Comparison of ENCODE assay signal across 1 cellular context in the genomic region with DNA sequence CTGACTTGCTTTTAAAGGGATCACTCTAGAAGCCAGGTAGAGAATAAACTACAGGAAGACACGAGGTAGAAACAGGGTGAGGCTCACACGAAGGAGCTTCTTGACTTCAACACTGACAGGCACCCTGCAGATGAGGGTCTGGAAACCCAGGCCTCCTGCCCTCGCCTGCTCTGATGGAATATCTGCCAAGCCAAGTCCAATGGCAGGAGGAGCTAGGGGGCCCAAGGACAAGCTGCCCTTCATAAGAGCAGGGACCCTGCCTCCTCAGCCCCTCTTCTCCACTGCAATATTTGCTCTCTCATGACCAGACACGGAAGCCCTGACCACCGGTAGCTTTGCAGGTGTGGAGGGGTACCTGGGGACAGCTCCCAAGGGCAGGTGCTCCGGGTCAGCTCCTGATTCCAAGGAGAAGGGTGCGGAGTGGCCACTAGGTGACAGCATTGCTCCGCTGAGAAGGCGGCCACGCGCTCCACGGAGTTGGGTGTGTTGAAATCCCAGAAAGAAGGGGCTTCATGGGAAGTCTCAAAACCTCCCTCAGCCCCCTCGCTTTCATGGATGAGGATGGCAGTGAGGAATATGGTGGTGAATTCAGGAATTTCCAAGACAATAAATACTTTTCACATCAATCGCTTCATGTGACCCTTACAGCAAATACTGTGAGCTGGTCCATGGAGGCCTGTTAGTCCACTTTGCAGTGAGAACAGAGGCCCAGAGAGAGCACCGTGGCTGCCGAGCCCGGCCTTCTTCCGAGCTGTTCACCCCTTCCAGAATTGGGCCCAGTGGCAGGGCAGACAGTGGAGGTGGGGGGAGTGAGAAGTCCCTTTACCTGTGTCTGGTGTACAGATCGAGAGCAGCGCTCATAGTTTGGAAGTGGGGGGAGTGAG.
TF ChIP-seq lines count a peak whose summit lies in the region.

No MANE protein-coding gene starts in this region.

TF ChIP-seq in H1, 55 proteins besides CTCF, POLR2A, EP300 and RAD21:
- peak; percentile 71; the same call in 1 of the 2 replicates for TF ChIP-seq MAX (IDR thresholded peaks at IDR 0.05)
- TF ChIP-seq CEBPB (IDR thresholded peaks at IDR 0.05; ENCODE audit: low read depth, low read length) = peak; percentile 95
- 0 out of 4 replicates have a peak, but pooled peaks of 1 of the 2 experiments have one; percentile 48 for TF ChIP-seq SIN3A (conservative IDR thresholded peaks at IDR 0.05 in 1 of 2, IDR thresholded peaks at IDR 0.05 in 1 of 2; ENCODE audit: low read depth in 1 of 2, low read length in 2 of 2)
- no peak for TF ChIP-seq YY1 (IDR thresholded peaks at IDR 0.05; ENCODE audit: low read depth, low read length)
